Comparison of ENCODE assay signal across 8 cellular contexts in the genomic region with DNA sequence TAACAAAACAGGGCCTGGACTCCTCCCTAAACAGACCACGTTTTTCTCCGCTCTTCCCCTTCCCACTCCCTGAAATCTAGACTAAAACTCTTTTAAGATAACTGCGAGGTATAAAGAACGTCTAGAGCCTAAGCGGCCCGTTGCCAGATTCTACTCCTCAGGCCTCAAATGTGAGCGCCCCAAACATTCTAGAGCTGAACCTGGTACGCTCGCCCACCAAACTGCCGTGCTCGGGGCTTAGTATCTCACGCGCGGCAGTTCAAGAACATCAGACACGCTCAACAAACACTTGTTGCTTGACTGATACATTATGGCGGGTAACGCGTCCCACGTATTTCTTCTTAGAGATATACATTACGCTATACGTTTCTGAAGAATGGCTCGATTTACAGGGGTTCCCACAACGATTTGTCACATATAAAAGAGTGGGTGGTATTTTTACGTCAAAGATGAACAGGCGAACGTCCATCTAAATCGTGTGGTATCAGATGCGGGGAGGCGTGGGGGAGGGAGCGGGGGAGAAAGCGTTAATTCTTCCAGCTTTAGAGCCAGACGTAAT. TPM values are rescaled to one million over a fixed set of nuclear protein-coding genes. Genes with fewer than 3 reads are reported as not detected.
A peak's percentile ranks its signal among the peaks of the same experiment; 100 is the strongest.
DNase-seq lines count a peak whose midpoint lies in the region; ATAC-seq, FAIRE-seq and TF ChIP-seq lines count a peak whose summit lies in the region.

No MANE protein-coding gene starts in this region.

- H3K9ac ChIP-seq in KMS-11 (peak overlapping the region; percentile 82), GM12878 (ENCODE audit: control insufficient read depth, insufficient read depth, low read length) (peak overlapping the region; percentile 71)

- FAIRE-seq in GM12878 (lab: Jason Lieb, UNC) (no peak), D721Med (lab: Jason Lieb, UNC) (no peak)

- peak overlapping the region; percentile 86 for H2AFZ ChIP-seq in KMS-11 (ENCODE audit: low read depth)
- peak overlapping the region; percentile 67 for H2AFZ ChIP-seq in GM12878 (ENCODE audit: control insufficient read depth, low read depth, low read length)

- H3K27me3 ChIP-seq in KMS-11 (ENCODE audit: insufficient read depth, low read depth) (no peaks in the 10 kb centered on the region), GM12878 (replicated peaks in 1 of 2; ENCODE audit: control insufficient read depth in 2 of 2, insufficient read depth in 2 of 2, low read length in 1 of 2) (no peaks in the 10 kb centered on the region)

- H3K9me3 ChIP-seq in GM12878 (replicated peaks; ENCODE audit: control insufficient read depth, insufficient read depth, low read length): no peaks in the 10 kb centered on the region; the same call in 2 of the 3 replicates

- peak overlapping the region; percentile 92 for H3K4me3 Mint-ChIP-seq in T-helper 1 cell treated with Interleukin-12 subunit alpha and Interleukin-12 subunit beta and Interleukin-4 antibody, amounts not matched to agents 30 μg/mL and 1 μg/mL, for 36 hours
- peak overlapping the region; percentile 92 to 98 (median 97) for H3K4me3 Mint-ChIP-seq in immature natural killer cell

- peak overlapping the region; percentile 80 for H3K27ac ChIP-seq in KMS-11
- H3K27ac ChIP-seq in GM12878 (ENCODE audit: control insufficient read depth, insufficient read depth): peak overlapping the region; percentile 96

- no peak for TF ChIP-seq RAD21 in GM12878 (IDR thresholded peaks at IDR 0.05; ENCODE audit: insufficient read depth, low read depth, low read length)

- DNase-seq in GM12864 (ENCODE audit: low read depth) (no peak), GM12878 (ENCODE audit: low read depth, low spot score) (peak; percentile 12), immature natural killer cell (peak; percentile 46 to 55 (median 51)), D721Med (ENCODE audit: insufficient read length, low spot score) (no peak)
- DNase-seq in stimulated activated CD4-positive, alpha-beta T cell treated with anti-CD3 and anti-CD28 coated beads, Interleukin-12 subunit alpha, Interleukin-12 subunit beta, amount 100 ng/mL, for 4 hours: peak; percentile 39

- H3K4me3 ChIP-seq in GM12864 (ENCODE audit: low read depth, low read length) (peak overlapping the region; percentile 70), KMS-11 (IDR thresholded peaks at IDR 0.05; ENCODE audit: insufficient read depth, low read depth, low read length) (no peak overlapping the region), GM12878 (peak overlapping the region; percentile 83)

- in situ Hi-C loops in GM12878 (cut with MboI): no loop called here

- H3K79me2 ChIP-seq in KMS-11 (ENCODE audit: insufficient read depth, low read depth): peaks cover 41% of the 10 kb centered on the region; the same call in 1 of the 2 replicates
- peaks cover 54% of the 10 kb centered on the region for H3K79me2 ChIP-seq in GM12878 (ENCODE audit: control insufficient read depth, insufficient read depth, low read length)

- H3K4me1 ChIP-seq in KMS-11 (ENCODE audit: low read depth, poor library complexity, severe bottlenecking) (peaks cover 30% of the 10 kb centered on the region), GM12878 (ENCODE audit: control insufficient read depth, insufficient read depth, low read length) (peaks cover 8% of the 10 kb centered on the region)

- RAD21 ChIA-PET in GM12878 (lab: Charles Lee; ENCODE audit: unreplicated experiment): interaction anchor here (1.5 to 4.7 kb wide), 5 partner anchors 22 to 416 kb away, joined by 3 to 51 read pairs (median 18); a partner anchor contains a TSS

- POLR2A ChIA-PET in GM12878 (lab: Charles Lee): interaction anchor here (1.2 to 2.8 kb wide), 4 partner anchors 13 to 167 kb away, joined by 4 to 12 read pairs (median 8); a partner anchor contains a TSS

- TF ChIP-seq CTCF in GM12864 (IDR thresholded peaks at IDR 0.05; ENCODE audit: low read depth, low read length, missing control alignments) (no peak), KMS-11 (conservative IDR thresholded peaks at IDR 0.05; ENCODE audit: low read depth, low read length) (no peak), GM12878 (IDR thresholded peaks at IDR 0.05 in 2 of 3, conservative IDR thresholded peaks at IDR 0.05 in 1 of 3; ENCODE audit: control insufficient read depth in 2 of 3, extremely low read depth in 1 of 3, insufficient read depth in 1 of 3, low read depth in 3 of 3, low read length in 3 of 3) (no peak), D721Med (IDR thresholded peaks at IDR 0.05; ENCODE audit: insufficient read depth, missing control alignments) (no peak)

- no peaks in the 10 kb centered on the region for H3K36me3 ChIP-seq in KMS-11 (ENCODE audit: insufficient read depth)
- 0 out of 4 replicates have a peak, but pooled peaks cover 0 to 3% of the 10 kb centered on the region in 2 experiments for H3K36me3 ChIP-seq in GM12878 (ENCODE audit: control insufficient read depth in 2 of 2, insufficient read depth in 2 of 2, low read length in 1 of 2)

- CTCF ChIA-PET in GM12878 (lab: Yijun Ruan, JAX): interaction anchor here (0.8 to 5.6 kb wide), 10 partner anchors 22 to 173 kb away, joined by 3 to 48 read pairs (median 5); a partner anchor contains a TSS

- no peaks in the 10 kb centered on the region for H3K9me3 Mint-ChIP-seq in T-helper 1 cell treated with Interleukin-12 subunit alpha and Interleukin-12 subunit beta and Interleukin-4 antibody, amounts not matched to agents 30 μg/mL and 1 μg/mL, for 36 hours
- no peaks in the 10 kb centered on the region for H3K9me3 Mint-ChIP-seq in immature natural killer cell

- TF ChIP-seq EP300 in GM12878 (IDR thresholded peaks at IDR 0.05; ENCODE audit: borderline replicate concordance in 1 of 2, control insufficient read depth in 1 of 2, low read depth in 2 of 2, low read length in 2 of 2): no peak

- no TSS peak for BruUV-seq in GM12878 (replicated peaks; lab: Mats Ljungman, UMichigan)

- H3K27me3 Mint-ChIP-seq in T-helper 1 cell treated with Interleukin-12 subunit alpha and Interleukin-12 subunit beta and Interleukin-4 antibody, amounts not matched to agents 30 μg/mL and 1 μg/mL, for 36 hours (ENCODE audit: low read depth): no peaks in the 10 kb centered on the region
- peaks cover 2 to 17% (median 11%) of the 10 kb centered on the region in 3 donors for H3K27me3 Mint-ChIP-seq in immature natural killer cell (ENCODE audit: low read depth in 3 of 3)

- H3K36me3 Mint-ChIP-seq in T-helper 1 cell treated with Interleukin-12 subunit alpha and Interleukin-12 subunit beta and Interleukin-4 antibody, amounts not matched to agents 30 μg/mL and 1 μg/mL, for 36 hours (ENCODE audit: low read depth): peaks cover 13% of the 10 kb centered on the region
- no peaks in the 10 kb centered on the region for H3K36me3 Mint-ChIP-seq in immature natural killer cell

- SMC1A ChIA-PET in GM12878 (lab: Charles Lee; ENCODE audit: uncharacterized antibody, unreplicated experiment): interaction anchor here (1.1 to 4.0 kb wide), 6 partner anchors 20 to 173 kb away, joined by 3 to 29 read pairs (median 8); a partner anchor contains a TSS

- intact Hi-C loops in GM12878 (cut with micrococcal nuclease; ENCODE audit: unreplicated experiment): loop anchor here (1.0 kb wide), 2 partner anchors 21 to 25 kb away; a partner anchor contains a TSS

- ATAC-seq in GM12878: peak; percentile 42
- no peak for ATAC-seq in HG03378 (IDR thresholded peaks at IDR 0.05; ENCODE audit: unreplicated experiment)

- H3K4me2 ChIP-seq in KMS-11 (peak overlapping the region; percentile 68), GM12878 (ENCODE audit: control insufficient read depth, insufficient read depth) (peak overlapping the region; percentile 83)

- H3K4me1 Mint-ChIP-seq in T-helper 1 cell treated with Interleukin-12 subunit alpha and Interleukin-12 subunit beta and Interleukin-4 antibody, amounts not matched to agents 30 μg/mL and 1 μg/mL, for 36 hours (ENCODE audit: low read depth): peaks cover 38% of the 10 kb centered on the region
- peaks cover 50 to 90% of the 10 kb centered on the region in 2 donors for H3K4me1 Mint-ChIP-seq in immature natural killer cell

- H3K27ac Mint-ChIP-seq in T-helper 1 cell treated with Interleukin-12 subunit alpha and Interleukin-12 subunit beta and Interleukin-4 antibody, amounts not matched to agents 30 μg/mL and 1 μg/mL, for 36 hours: peak overlapping the region; percentile 94
- peak overlapping the region; percentile 98 to 99 (median 99) for H3K27ac Mint-ChIP-seq in immature natural killer cell

- 3% methylated on average over 32 of the region's 32 CpGs for WGBS in GM12878 (ENCODE audit: insufficient coverage, insufficient replicate concordance, low lambda C conversion rate, missing lambda C conversion rate)

- TF ChIP-seq POLR2A in GM12878 (IDR thresholded peaks at IDR 0.05; ENCODE audit: low read depth, low read length): no peak

- H4K20me1 ChIP-seq in KMS-11 (ENCODE audit: insufficient read depth): 0 out of 2 replicates have a peak, but pooled peaks cover 2% of the 10 kb centered on the region
- no peaks in the 10 kb centered on the region for H4K20me1 ChIP-seq in GM12878 (ENCODE audit: control insufficient read depth, insufficient read depth)

RNA-seq across cellular contexts. Expression of a gene that starts 0.6 kb away (rescaled TPM):
- 4.1 and 6.0 TPM in 2 replicates for total RNA-seq in GM12878 (2013; cell fraction: nucleolus; rRNA removed)
- 20.5 and 23.7 TPM in 2 replicates for total RNA-seq in GM12878 (2014; rRNA removed)
- total RNA-seq in GM12878 (2014; rRNA removed; fragmentation: Illumina TruSeq; extraction: Trizol): 21.1 and 21.5 TPM in 2 replicates
- 18.6 and 19.6 TPM in 2 replicates for total RNA-seq in GM12878 (2021)
- 26.7 TPM for polyA plus RNA-seq in GM12878 (2011; ENCODE audit: low read depth)
- polyA plus RNA-seq in GM12878 (2011; rRNA removed): 29.3 and 37.2 TPM in 2 replicates
- polyA plus RNA-seq in GM12878 (2011; cell fraction: cytosol; rRNA removed): 6.3 and 7.5 TPM in 2 replicates
- 6.1 and 10.2 TPM in 2 replicates for polyA plus RNA-seq in GM12878 (2011; cell fraction: nucleus; rRNA removed)
- 42.0 and 84.4 TPM in 2 replicates for polyA plus RNA-seq in GM12878 (2012)
- 4.1 and 12.2 TPM in 2 replicates for polyA plus RNA-seq in GM12878 (2014; fragmentation: Illumina TruSeq; extraction: Trizol)
- polyA plus RNA-seq in GM12878 (2014; fragmentation: Nextera tagmentation; extraction: Ambion mirVana): 10 to 100 TPM; 38.6 to 39.9 TPM
- 22.2 and 31.5 TPM in 2 replicates for polyA plus RNA-seq in GM12878 (2014; rRNA removed)
- polyA plus RNA-seq in GM12878 (2016; fragmentation: Nextera tagmentation; extraction: Ambion mirVana): 10 to 100 TPM; 44.1 to 47.3 TPM
- 4.8 and 5.7 TPM in 2 replicates for polyA minus RNA-seq in GM12878 (2011; rRNA and poly(A)+ RNA removed)
- 7.5 TPM in 1 of 2 replicates, not detected in the other for polyA minus RNA-seq in GM12878 (2011; cell fraction: cytosol; rRNA and poly(A)+ RNA removed)
- 8.6 and 11.5 TPM in 2 replicates for polyA minus RNA-seq in GM12878 (2011; cell fraction: nucleus; rRNA and poly(A)+ RNA removed)
- 100 to 1,000 TPM in 1 of 3 donors, 10 to 100 TPM in 2; 37.2 to 122 (median 72.6) TPM for polyA plus RNA-seq in immature natural killer cell

RNA-seq across cellular contexts. Expression of a gene that starts 0.8 kb away (rescaled TPM):
- total RNA-seq in GM12878 (2013; cell fraction: nucleolus; rRNA removed): 26.2 and 29.2 TPM in 2 replicates
- total RNA-seq in GM12878 (2014; rRNA removed) (14.0 and 19.2 TPM in 2 replicates), GM12878 (2014; rRNA removed; fragmentation: Illumina TruSeq; extraction: Trizol) (27.1 and 27.8 TPM in 2 replicates), GM12878 (2021) (12.7 and 12.8 TPM in 2 replicates)
- 5.1 TPM for polyA plus RNA-seq in GM12878 (2011; ENCODE audit: low read depth)
- polyA plus RNA-seq in GM12878 (2011; rRNA removed) (14.6 and 22.6 TPM in 2 replicates), GM12878 (2014; fragmentation: Illumina TruSeq; extraction: Trizol) (20.6 and 28.0 TPM in 2 replicates), GM12878 (2014; fragmentation: Nextera tagmentation; extraction: Ambion mirVana) (1 to 10 TPM; 6.0 to 6.6 TPM), GM12878 (2014; rRNA removed) (7.3 and 9.1 TPM in 2 replicates), GM12878 (2016; fragmentation: Nextera tagmentation; extraction: Ambion mirVana) (10 to 100 TPM; 17.9 to 18.2 TPM), immature natural killer cell (10 to 100 TPM; 13.9 to 28.4 (median 22.4) TPM)
- polyA plus RNA-seq in GM12878 (2011; cell fraction: cytosol; rRNA removed): 4.8 and 6.0 TPM in 2 replicates
- polyA plus RNA-seq in GM12878 (2011; cell fraction: nucleus; rRNA removed): 11.4 and 12.2 TPM in 2 replicates
- 8.0 and 9.8 TPM in 2 replicates for polyA plus RNA-seq in GM12878 (2012)
- polyA minus RNA-seq in GM12878 (2011; rRNA and poly(A)+ RNA removed): 16.9 and 24.3 TPM in 2 replicates
- polyA minus RNA-seq in GM12878 (2011; cell fraction: cytosol; rRNA and poly(A)+ RNA removed): 5.2 and 6.2 TPM in 2 replicates
- 9.3 and 14.2 TPM in 2 replicates for polyA minus RNA-seq in GM12878 (2011; cell fraction: nucleus; rRNA and poly(A)+ RNA removed)

RNA-seq across cellular contexts. Expression of a gene that starts 21.4 kb away (rescaled TPM):
- total RNA-seq in GM12878 (2013; cell fraction: nucleolus; rRNA removed): 8.1 and 8.8 TPM in 2 replicates
- total RNA-seq in GM12878 (2014; rRNA removed) (47.6 and 52.6 TPM in 2 replicates), GM12878 (2014; rRNA removed; fragmentation: Illumina TruSeq; extraction: Trizol) (35.3 and 40.3 TPM in 2 replicates), GM12878 (2021) (51.2 and 54.9 TPM in 2 replicates)
- polyA plus RNA-seq in GM12878 (2011; ENCODE audit: low read depth): 49.2 TPM
- polyA plus RNA-seq in GM12878 (2011; rRNA removed) (57.6 and 68.3 TPM in 2 replicates), GM12878 (2014; fragmentation: Illumina TruSeq; extraction: Trizol) (14.7 and 26.3 TPM in 2 replicates), GM12878 (2014; fragmentation: Nextera tagmentation; extraction: Ambion mirVana) (10 to 100 TPM; 80.8 to 84.3 TPM), GM12878 (2014; rRNA removed) (56.2 and 65.2 TPM in 2 replicates), GM12878 (2016; fragmentation: Nextera tagmentation; extraction: Ambion mirVana) (100 to 1,000 TPM; 237 to 269 TPM), immature natural killer cell (100 to 1,000 TPM in 1 of 3 donors, 10 to 100 TPM in 2; 80.8 to 110 (median 84.9) TPM)
- polyA plus RNA-seq in GM12878 (2011; cell fraction: cytosol; rRNA removed): 41.9 and 48.8 TPM in 2 replicates
- polyA plus RNA-seq in GM12878 (2011; cell fraction: nucleus; rRNA removed): 25.0 and 33.4 TPM in 2 replicates
- 35.2 and 38.4 TPM in 2 replicates for polyA plus RNA-seq in GM12878 (2012)
- 3.3 and 7.5 TPM in 2 replicates for polyA minus RNA-seq in GM12878 (2011; rRNA and poly(A)+ RNA removed)
- polyA minus RNA-seq in GM12878 (2011; cell fraction: cytosol; rRNA and poly(A)+ RNA removed): 10.6 and 12.6 TPM in 2 replicates
- 8.1 and 9.9 TPM in 2 replicates for polyA minus RNA-seq in GM12878 (2011; cell fraction: nucleus; rRNA and poly(A)+ RNA removed)

RNA-seq across cellular contexts. Expression of a gene that starts 25.6 kb away (rescaled TPM):
- 20.2 and 21.7 TPM in 2 replicates for total RNA-seq in GM12878 (2013; cell fraction: nucleolus; rRNA removed)
- 12.3 and 13.0 TPM in 2 replicates for total RNA-seq in GM12878 (2014; rRNA removed)
- total RNA-seq in GM12878 (2014; rRNA removed; fragmentation: Illumina TruSeq; extraction: Trizol): 15.2 and 16.5 TPM in 2 replicates
- total RNA-seq in GM12878 (2021): 10.0 and 10.4 TPM in 2 replicates
- 2.6 TPM for polyA plus RNA-seq in GM12878 (2011; ENCODE audit: low read depth)
- 13.0 and 18.1 TPM in 2 replicates for polyA plus RNA-seq in GM12878 (2011; rRNA removed)
- polyA plus RNA-seq in GM12878 (2011; cell fraction: cytosol; rRNA removed): 5.0 and 5.6 TPM in 2 replicates
- 9.4 and 9.6 TPM in 2 replicates for polyA plus RNA-seq in GM12878 (2011; cell fraction: nucleus; rRNA removed)
- polyA plus RNA-seq in GM12878 (2012): 3.1 and 4.0 TPM in 2 replicates
- 13.9 and 17.1 TPM in 2 replicates for polyA plus RNA-seq in GM12878 (2014; fragmentation: Illumina TruSeq; extraction: Trizol)
- polyA plus RNA-seq in GM12878 (2014; fragmentation: Nextera tagmentation; extraction: Ambion mirVana): 1 to 10 TPM; 6.3 to 7.2 TPM
- polyA plus RNA-seq in GM12878 (2014; rRNA removed): 6.3 and 7.8 TPM in 2 replicates
- 1 to 10 TPM; 5.3 to 7.0 TPM for polyA plus RNA-seq in GM12878 (2016; fragmentation: Nextera tagmentation; extraction: Ambion mirVana)
- 9.3 and 14.2 TPM in 2 replicates for polyA minus RNA-seq in GM12878 (2011; rRNA and poly(A)+ RNA removed)
- 3.2 and 4.8 TPM in 2 replicates for polyA minus RNA-seq in GM12878 (2011; cell fraction: cytosol; rRNA and poly(A)+ RNA removed)
- polyA minus RNA-seq in GM12878 (2011; cell fraction: nucleus; rRNA and poly(A)+ RNA removed): 7.3 and 10.0 TPM in 2 replicates
- 10 to 100 TPM; 14.3 to 20.9 (median 14.9) TPM for polyA plus RNA-seq in immature natural killer cell

Comparison
In these comparisons a context has a peak if more than half of its experiments do, and no peak if none do; other contexts are left out.
1. DNase-seq: peak in GM12878 (single experiment), immature natural killer cell (3 of 3) and stimulated activated CD4-positive, alpha-beta T cell treated with anti-CD3 and anti-CD28 coated beads, Interleukin-12 subunit alpha, Interleukin-12 subunit beta, amount 100 ng/mL, for 4 hours (single experiment); none in GM12864 (single experiment) and D721Med (single experiment).